1 cellular context compared by ENCODE assay signal in genomic region chr7:48009954-48010353, GRCh38.
TF ChIP-seq lines count a peak whose summit lies in the region.

No MANE protein-coding gene starts in this region.

TF ChIP-seq in GM12878, 131 proteins besides CTCF, POLR2A, EP300 and RAD21:
- TF ChIP-seq TARDBP (IDR thresholded peaks at IDR 0.05; ENCODE audit: borderline replicate concordance), result no peak
- TF ChIP-seq RAD51 (IDR thresholded peaks at IDR 0.05), result no peak
- no peak for TF ChIP-seq ZBTB4 (CRISPR knock-in tag; IDR thresholded peaks at IDR 0.05)
- TF ChIP-seq BCL3 (IDR thresholded peaks at IDR 0.05; ENCODE audit: borderline replicate concordance, insufficient read depth, low read depth, low read length, poor library complexity, severe bottlenecking), result peak; percentile 55
- no peak for TF ChIP-seq SMARCA5 (IDR thresholded peaks at IDR 0.05)
TF ChIP-seq in GM12878: peak in this region for 1.
